25 cellular contexts compared by ENCODE assay signal in the genomic region with DNA sequence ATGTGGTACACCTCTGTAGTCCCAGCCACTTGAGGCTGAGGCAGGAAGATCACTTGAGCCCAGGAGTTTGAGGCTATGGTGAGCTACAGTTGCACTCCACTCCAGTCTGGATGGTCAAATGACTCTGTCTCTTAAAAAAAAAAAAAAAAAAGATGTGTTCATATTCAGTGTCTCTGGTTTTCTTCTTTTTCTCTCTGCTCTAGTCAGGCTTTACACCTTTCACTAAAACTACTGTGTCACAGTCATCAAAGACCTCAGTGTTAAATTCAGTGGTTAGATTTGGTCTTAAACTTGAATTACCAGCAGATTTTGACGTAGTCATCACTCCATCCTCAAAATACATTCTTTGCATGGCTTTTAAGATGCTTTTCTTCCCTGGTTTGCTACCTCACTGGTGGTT.
"Had no signal": no experiment of that assay in that cellular context is flagged by ENCODE, and none has a peak within 500 bp of the region (broad histone marks: within the 10 kb centered on the region; RNA-seq: fewer than 3 reads in every experiment).

No MANE protein-coding gene starts in this region.

- H3K9me3 Mint-ChIP-seq: dendritic cell treated with granulocyte-macrophage colony-stimulating factor and Interleukin-4, amounts not matched to agents 40 ng/mL and 50 ng/mL, for 4 days; effector memory CD8-positive, alpha-beta T cell; endodermal cell had no signal

- ATAC-seq: effector memory CD8-positive, alpha-beta T cell; esophagus mucosa; foreskin keratinocyte; gastrocnemius medialis; gastroesophageal sphincter; heart left ventricle; heart right ventricle had no signal

- DNase-seq: colonic mucosa; cortex of kidney; dermis blood vessel endothelial cell; dorsolateral prefrontal cortex; effector CD4-positive, alpha-beta T cell; effector CD8-positive, alpha-beta T cell; effector memory CD4-positive, alpha-beta T cell; effector memory CD8-positive, alpha-beta T cell; endodermal cell; erythroblast; esophagus squamous epithelium; foreskin fibroblast; foreskin keratinocyte; foreskin melanocyte; gastrocnemius medialis; head of caudate nucleus; heart left ventricle; heart right ventricle had no signal

- H3K27ac Mint-ChIP-seq: dendritic cell treated with granulocyte-macrophage colony-stimulating factor and Interleukin-4, amounts not matched to agents 40 ng/mL and 50 ng/mL, for 4 days; endodermal cell had no signal

- FAIRE-seq: colon, endometrium, endothelial cell of umbilical vein, frontal cortex had no signal

- H3K27me3 Mint-ChIP-seq: dendritic cell treated with granulocyte-macrophage colony-stimulating factor and Interleukin-4, amounts not matched to agents 40 ng/mL and 50 ng/mL, for 4 days; effector memory CD8-positive, alpha-beta T cell had no signal

- H3K4me3 Mint-ChIP-seq: dendritic cell treated with granulocyte-macrophage colony-stimulating factor and Interleukin-4, amounts not matched to agents 40 ng/mL and 50 ng/mL, for 4 days; effector memory CD8-positive, alpha-beta T cell; endodermal cell had no signal
